In the genomic region with DNA sequence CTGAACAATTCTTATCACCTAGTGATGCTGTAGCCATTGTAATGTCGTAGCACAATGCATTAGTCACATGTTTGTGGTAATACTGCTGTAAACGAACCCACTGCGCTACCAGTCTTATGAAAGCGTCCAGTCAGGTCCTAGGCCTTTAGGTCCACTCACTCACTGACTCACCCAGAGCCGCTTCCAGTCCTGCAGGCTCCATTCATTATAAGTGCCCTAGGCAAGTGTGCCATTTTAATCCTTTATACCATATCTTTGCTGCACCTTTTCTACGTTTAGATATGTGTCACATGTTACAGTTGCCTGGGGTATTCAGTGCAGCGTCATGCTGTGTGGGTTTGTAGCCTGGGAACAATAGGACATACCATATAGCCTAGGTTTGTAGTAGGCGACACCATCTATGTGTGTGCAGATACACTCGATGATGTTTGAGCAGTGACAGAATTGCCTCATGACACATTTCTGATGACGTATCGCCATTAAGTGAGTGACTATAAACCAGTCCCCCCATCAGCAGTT, we compare ENCODE assay signal across 12 cellular contexts. TPM values are rescaled to one million over a fixed set of nuclear protein-coding genes. Genes with fewer than 3 reads are reported as not detected.
DNase-seq lines count a peak whose midpoint lies in the region; ATAC-seq and TF ChIP-seq lines count a peak whose summit lies in the region.
"Had no signal": no experiment of that assay in that cellular context is flagged by ENCODE, and none has a peak within 500 bp of the region (broad histone marks: within the 10 kb centered on the region; RNA-seq: fewer than 3 reads in every experiment).

No MANE protein-coding gene starts in this region.

- DNase-seq in AG10803 (ENCODE audit: low read depth) = peak; percentile 55
- DNase-seq in IMR-90 = peak; percentile 93
- no peak for DNase-seq in activated naive CD8-positive, alpha-beta T cell treated with anti-CD3 and anti-CD28 coated beads, Interleukin-2, amount 50 U/mL, for 24 hours
- peak in 1 of 3 donors; percentile 23 for DNase-seq in immature natural killer cell
- no peak for DNase-seq in esophagus squamous epithelium (lab: John Stamatoyannopoulos, UW)
- no peak for DNase-seq in NCI-H526 (lab: John Stamatoyannopoulos, UW)
- DNase-seq: activated B cell treated with CpG ODN at 0.5 μM for 24 hours; activated effector memory CD4-positive, alpha-beta T cell treated with Interleukin-2 at 50 U/mL for 16 hours; NCI-H1436 treated with DMSO at 0.1 percent for 48 hours; RPMI8226 had no signal

- no peaks in the 10 kb centered on the region for H3K9me3 Mint-ChIP-seq in activated naive CD8-positive, alpha-beta T cell treated with anti-CD3 and anti-CD28 coated beads, Interleukin-2, amount 50 U/mL, for 24 hours
- no peaks in the 10 kb centered on the region for H3K9me3 Mint-ChIP-seq in immature natural killer cell
- H3K9me3 Mint-ChIP-seq: activated B cell treated with CpG ODN at 0.5 μM for 24 hours had no signal

- no peak overlapping the region for H3K27ac ChIP-seq in IMR-90 (ENCODE audit: insufficient read depth, low read length)
- peak overlapping the region in 2 of 4 donors; percentile 0 for H3K27ac ChIP-seq in esophagus squamous epithelium

- no peak overlapping the region for H3K56ac ChIP-seq in IMR-90 (ENCODE audit: extremely low read depth, insufficient read depth, low read length)

- no peak overlapping the region for H2AFZ ChIP-seq in IMR-90 (replicated peaks; ENCODE audit: low read length, poor library complexity)

- H2BK120ac ChIP-seq in IMR-90 (ENCODE audit: low read depth, low read length) = no peak overlapping the region

- CTCF ChIA-PET in IMR-90 (lab: Yijun Ruan, JAX) = no interaction called here

- POLR2A ChIA-PET in IMR-90 (lab: Charles Lee; ENCODE audit: unreplicated experiment) = no interaction called here

- peaks cover 43 to 80% of the 10 kb centered on the region in 2 experiments for H3K79me1 ChIP-seq in IMR-90 (ENCODE audit: low read depth in 1 of 2, low read length in 2 of 2)

- no peak overlapping the region for H2BK20ac ChIP-seq in IMR-90 (ENCODE audit: low read depth, low read length)

- no peaks in the 10 kb centered on the region for H3K9me3 ChIP-seq in IMR-90 (ENCODE audit: control insufficient read depth, insufficient read depth, low read length)
- H3K9me3 ChIP-seq in esophagus squamous epithelium = no peaks in the 10 kb centered on the region

- H3K4me3 Mint-ChIP-seq in activated naive CD8-positive, alpha-beta T cell treated with anti-CD3 and anti-CD28 coated beads, Interleukin-2, amount 50 U/mL, for 24 hours = no peak overlapping the region
- peak overlapping the region; percentile 81 to 94 (median 85) for H3K4me3 Mint-ChIP-seq in immature natural killer cell

- peaks cover 85% of the 10 kb centered on the region for H4K20me1 ChIP-seq in IMR-90 (ENCODE audit: insufficient read depth, low read length)

- no peak overlapping the region for H2AK9ac ChIP-seq in IMR-90 (replicated peaks; ENCODE audit: low read depth, low read length, poor library complexity)

- H3K23ac ChIP-seq in IMR-90 (ENCODE audit: low read depth, low read length) = peak overlapping the region; percentile 34; the same call in 1 of the 2 replicates

- no peak overlapping the region for H3K9ac ChIP-seq in IMR-90 (ENCODE audit: low read depth, low read length)

- H3K9me1 ChIP-seq in IMR-90 (ENCODE audit: insufficient read depth, low read length) = peaks cover 33% of the 10 kb centered on the region

- H3K4me1 Mint-ChIP-seq in activated naive CD8-positive, alpha-beta T cell treated with anti-CD3 and anti-CD28 coated beads, Interleukin-2, amount 50 U/mL, for 24 hours = peaks cover 93% of the 10 kb centered on the region
- H3K4me1 Mint-ChIP-seq in immature natural killer cell = peaks cover 97 to 100% of the 10 kb centered on the region in 2 donors

- H3K36me3 ChIP-seq in IMR-90 (ENCODE audit: control insufficient read depth, insufficient read depth, low read length) (no peaks in the 10 kb centered on the region), esophagus squamous epithelium (no peaks in the 10 kb centered on the region)

- dilution Hi-C loops in IMR-90 (cut with HindIII; ENCODE audit: low sequenced_read_pairs, unreplicated experiment) = no loop called here

- no peak overlapping the region for H2BK15ac ChIP-seq in IMR-90 (ENCODE audit: low read depth, low read length)

- no peak overlapping the region for H4K8ac ChIP-seq in IMR-90 (ENCODE audit: low read depth in 2 of 2, low read length in 2 of 2)

- no peak overlapping the region for H3K18ac ChIP-seq in IMR-90 (ENCODE audit: low read depth, low read length)

- H3K27ac Mint-ChIP-seq in activated naive CD8-positive, alpha-beta T cell treated with anti-CD3 and anti-CD28 coated beads, Interleukin-2, amount 50 U/mL, for 24 hours = peak overlapping the region; percentile 71
- H3K27ac Mint-ChIP-seq in immature natural killer cell = peak overlapping the region; percentile 97 to 100 (median 98)

- WGBS in IMR-90 (ENCODE audit: extremely low coverage in 2 of 2, insufficient read length in 1 of 2), 2 experiments = no CpG with 5 or more reads among the region's 11 CpGs
- 57 to 86% methylated on average over 11 of the region's 11 CpGs for WGBS in esophagus squamous epithelium, 2 donors

- no peak overlapping the region for H2BK5ac ChIP-seq in IMR-90 (ENCODE audit: low read depth, low read length, poor library complexity, severe bottlenecking)

- H3K36me3 Mint-ChIP-seq in activated naive CD8-positive, alpha-beta T cell treated with anti-CD3 and anti-CD28 coated beads, Interleukin-2, amount 50 U/mL, for 24 hours (ENCODE audit: low read depth) = peaks cover 43% of the 10 kb centered on the region
- peaks cover 0 to 2% (median 1%) of the 10 kb centered on the region in 3 donors for H3K36me3 Mint-ChIP-seq in immature natural killer cell

- H3K4ac ChIP-seq in IMR-90 (ENCODE audit: low read depth, low read length) = no peak overlapping the region

- no peak overlapping the region; the same call in 1 of the 2 replicates for H3K4me2 ChIP-seq in IMR-90 (ENCODE audit: low read depth, low read length)

- TF ChIP-seq CTCF in AG10803 (conservative IDR thresholded peaks at IDR 0.05; ENCODE audit: low read length) = no peak
- no peak for TF ChIP-seq CTCF in IMR-90 (conservative IDR thresholded peaks at IDR 0.05; ENCODE audit: low read depth, low read length)
- no peak for TF ChIP-seq CTCF in esophagus squamous epithelium (IDR thresholded peaks at IDR 0.05)

- TF ChIP-seq RAD21 in IMR-90 (IDR thresholded peaks at IDR 0.05; ENCODE audit: low read length) = no peak

- intact Hi-C loops in IMR-90 (cut with micrococcal nuclease) = no loop called here
- intact Hi-C loops in esophagus squamous epithelium (cut with DNase I) = no loop called here

- in situ Hi-C loops in IMR-90 (cut with MboI; ENCODE audit: low sequenced_read_pairs) = no loop called here

- H3K4me1 ChIP-seq in IMR-90 (ENCODE audit: control insufficient read depth, insufficient read depth, low read length) (peaks cover 30% of the 10 kb centered on the region), esophagus squamous epithelium (peaks cover 47 to 98% (median 52%) of the 10 kb centered on the region in 3 donors)

- no peak for TF ChIP-seq POLR2A in IMR-90 (IDR thresholded peaks at IDR 0.05; ENCODE audit: low read depth, low read length)
- TF ChIP-seq POLR2A in esophagus squamous epithelium (IDR thresholded peaks at IDR 0.05) = no peak

- H4K91ac ChIP-seq in IMR-90 (ENCODE audit: insufficient read depth, low read depth, low read length) = no peak overlapping the region

- H3K14ac ChIP-seq in IMR-90 (replicated peaks; ENCODE audit: low read depth, low read length) = no peak overlapping the region

- H3K4me3 ChIP-seq in AG10803 (ENCODE audit: low read length) (no peak overlapping the region), IMR-90 (ENCODE audit: insufficient read depth, low read depth, low read length) (no peak overlapping the region), esophagus squamous epithelium (no peak overlapping the region)

- H3K27me3 ChIP-seq in IMR-90 (ENCODE audit: control insufficient read depth, insufficient read depth, low read length) = no peaks in the 10 kb centered on the region
- H3K27me3 ChIP-seq in esophagus squamous epithelium = no peaks in the 10 kb centered on the region

- peak; percentile 18 for ATAC-seq in IMR-90 (ENCODE audit: low read depth)
- no peak for ATAC-seq in activated naive CD8-positive, alpha-beta T cell treated with anti-CD3 and anti-CD28 coated beads, Interleukin-2, amount 50 U/mL, for 24 hours
- no peak for ATAC-seq in GM19467 (IDR thresholded peaks at IDR 0.05; ENCODE audit: unreplicated experiment)
- no peak for ATAC-seq in GM19328 (IDR thresholded peaks at IDR 0.05; ENCODE audit: unreplicated experiment)

- no peak overlapping the region for H2AK5ac ChIP-seq in IMR-90 (ENCODE audit: low read depth, low read length)

- H4K5ac ChIP-seq in IMR-90 (ENCODE audit: low read depth, low read length) = no peak overlapping the region

- BruUV-seq in IMR-90 (replicated peaks; lab: Mats Ljungman, UMichigan) = no TSS peak

- H3K27me3 Mint-ChIP-seq in activated naive CD8-positive, alpha-beta T cell treated with anti-CD3 and anti-CD28 coated beads, Interleukin-2, amount 50 U/mL, for 24 hours = no peaks in the 10 kb centered on the region
- peaks cover 2 to 3% (median 3%) of the 10 kb centered on the region in 3 donors for H3K27me3 Mint-ChIP-seq in immature natural killer cell (ENCODE audit: low read depth in 3 of 3)
- H3K27me3 Mint-ChIP-seq: activated B cell treated with CpG ODN at 0.5 μM for 24 hours had no signal

TF ChIP-seq in IMR-90, 13 proteins besides CTCF, POLR2A, EP300 and RAD21 (continues in another document):
- TF ChIP-seq BHLHE40 (IDR thresholded peaks at IDR 0.05; ENCODE audit: low read depth, low read length) (peak; percentile 71), CHD1 (IDR thresholded peaks at IDR 0.05; ENCODE audit: low read depth, low read length) (no peak), CEBPB (IDR thresholded peaks at IDR 0.05; ENCODE audit: low read depth, low read length) (peak; percentile 50; the same call in 1 of the 2 replicates), FOS (IDR thresholded peaks at IDR 0.05; ENCODE audit: low read depth, low read length) (peak; percentile 67), USF2 (IDR thresholded peaks at IDR 0.05; ENCODE audit: low read depth, low read length) (peak; percentile 27; the same call in 1 of the 2 replicates), RFX5 (IDR thresholded peaks at IDR 0.05; ENCODE audit: low read depth, low read length) (no peak)

RNA-seq across cellular contexts. Expression of gene IGF2R, which starts 15.4 kb away (rescaled TPM):
- 33.2 and 38.6 TPM in 2 replicates for total RNA-seq in IMR-90 (2012; rRNA removed)
- 37.2 and 41.4 TPM in 2 replicates for polyA plus RNA-seq in IMR-90 (2012; rRNA removed)
- polyA plus RNA-seq in IMR-90 (2012; cell fraction: cytosol; rRNA removed) = 20.4 and 27.1 TPM in 2 replicates
- polyA plus RNA-seq in IMR-90 (2012; cell fraction: nucleus; rRNA removed; ENCODE audit: low replicate concordance) = 24.9 and 43.2 TPM in 2 replicates
- 10 to 100 TPM; 17.2 to 54.9 (median 21.4) TPM for polyA plus RNA-seq in immature natural killer cell
- total RNA-seq in esophagus squamous epithelium = 10 to 100 TPM; 38.2 to 56.1 (median 52.0) TPM

Comparison
In these comparisons a context has a peak if more than half of its experiments do, and no peak if none do; other contexts are left out.
1. DNase-seq: peak in AG10803 (single experiment) and IMR-90 (single experiment); none in activated naive CD8-positive, alpha-beta T cell treated with anti-CD3 and anti-CD28 coated beads, Interleukin-2, amount 50 U/mL, for 24 hours (single experiment), esophagus squamous epithelium (single experiment) and NCI-H526 (0 of 2).